Comparison of ENCODE assay signal across 14 cellular contexts in the genomic region with DNA sequence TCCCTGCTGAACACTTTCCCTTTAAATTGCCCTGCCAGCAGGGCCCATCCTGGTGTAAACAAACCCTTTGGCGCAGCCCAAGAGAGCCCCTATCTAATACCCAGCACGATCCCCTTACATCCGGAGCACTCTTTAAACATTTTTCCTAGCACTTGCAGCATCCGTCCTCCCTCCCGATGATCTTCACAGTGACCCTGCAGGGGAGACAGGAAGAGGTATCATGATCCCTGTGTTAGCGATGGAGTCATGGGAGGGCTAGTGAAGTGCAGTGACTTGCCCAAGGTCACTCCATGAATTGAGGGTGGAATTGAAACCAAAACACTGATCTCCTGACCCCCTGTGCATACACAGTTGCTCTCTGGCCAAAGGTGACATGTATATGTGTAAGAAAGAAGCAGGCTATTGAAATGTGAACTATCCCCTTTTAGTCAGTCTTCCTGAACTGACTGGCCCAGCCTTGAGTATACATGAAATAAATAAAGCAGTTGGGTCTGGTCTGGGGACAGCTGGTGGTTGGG. TPM values are rescaled to one million over a fixed set of nuclear protein-coding genes. Genes with fewer than 3 reads are reported as not detected.
A peak's percentile ranks its signal among the peaks of the same experiment; 100 is the strongest.
DNase-seq lines count a peak whose midpoint lies in the region; ATAC-seq and TF ChIP-seq lines count a peak whose summit lies in the region.
"Had no signal": no experiment of that assay in that cellular context is flagged by ENCODE, and none has a peak within 500 bp of the region (broad histone marks: within the 10 kb centered on the region; RNA-seq: fewer than 3 reads in every experiment).

No MANE protein-coding gene starts in this region.

- ATAC-seq in activated T-cell treated with anti-CD3 and anti-CD28 coated beads, Interleukin-2, amount 50 U/mL, for 72 hours (replicated peaks in 1 of 2) = peak; percentile 26 to 43
- ATAC-seq in natural killer cell (no peak), GM21737 (IDR thresholded peaks at IDR 0.05; ENCODE audit: unreplicated experiment) (no peak), GM18867 (IDR thresholded peaks at IDR 0.05; ENCODE audit: unreplicated experiment) (no peak)

- peaks cover 43% of the 10 kb centered on the region for H3K36me3 ChIP-seq in Karpas-422 (ENCODE audit: insufficient read depth, low read length)
- H3K36me3 ChIP-seq in neural progenitor cell = no peaks in the 10 kb centered on the region

- no peaks in the 10 kb centered on the region for H3K9me3 Mint-ChIP-seq in activated T-cell treated with anti-CD3 and anti-CD28 coated beads, Interleukin-2, amount 50 U/mL, for 72 hours
- H3K9me3 Mint-ChIP-seq in endothelial cell (ENCODE audit: unreplicated experiment) = no peaks in the 10 kb centered on the region
- peaks cover 16% of the 10 kb centered on the region for H3K9me3 Mint-ChIP-seq in neural progenitor cell
- no peaks in the 10 kb centered on the region for H3K9me3 Mint-ChIP-seq in natural killer cell
- H3K9me3 Mint-ChIP-seq: activated CD4-positive, alpha-beta memory T cell treated with anti-CD3 and anti-CD28 coated beads, Interleukin-2, amount 10 ng/mL, durations not matched to agents 7 days and 5 days; dendritic cell treated with granulocyte-macrophage colony-stimulating factor and Interleukin-4, amounts not matched to agents 40 ng/mL and 50 ng/mL, for 4 days had no signal

- H3K4me1 ChIP-seq in Karpas-422 (ENCODE audit: low read length) = peaks cover 35% of the 10 kb centered on the region
- no peaks in the 10 kb centered on the region for H3K4me1 ChIP-seq in neural progenitor cell
- H3K4me1 ChIP-seq: Caco-2, testis had no signal

- no peaks in the 10 kb centered on the region for H3K9me2 ChIP-seq in Karpas-422 (replicated peaks; ENCODE audit: insufficient read depth, low read length)

- no peak overlapping the region for H3K4me3 ChIP-seq in Karpas-422 (ENCODE audit: low read length)
- no peak overlapping the region for H3K4me3 ChIP-seq in neural progenitor cell
- H3K4me3 ChIP-seq: testis had no signal

- no peaks in the 10 kb centered on the region for H3K79me2 ChIP-seq in Karpas-422 (ENCODE audit: low read length)
- H3K79me2 ChIP-seq in neural progenitor cell (ENCODE audit: low read depth) = no peaks in the 10 kb centered on the region

- H3K27ac ChIP-seq in Karpas-422 (ENCODE audit: low read length) = peak overlapping the region; percentile 62
- no peak overlapping the region for H3K27ac ChIP-seq in neural progenitor cell
- H3K27ac ChIP-seq: testis had no signal

- H3K27me3 ChIP-seq in Karpas-422 (ENCODE audit: low read length) (no peaks in the 10 kb centered on the region), neural progenitor cell (no peaks in the 10 kb centered on the region)
- H3K27me3 ChIP-seq: testis had no signal

- no peak overlapping the region for H3K27ac Mint-ChIP-seq in activated T-cell treated with anti-CD3 and anti-CD28 coated beads, Interleukin-2, amount 50 U/mL, for 72 hours
- H3K27ac Mint-ChIP-seq in endothelial cell (ENCODE audit: unreplicated experiment) (peak overlapping the region; percentile 5), neural progenitor cell (peak overlapping the region; percentile 26), natural killer cell (peak overlapping the region in 1 of 2 donors; percentile 33)
- H3K27ac Mint-ChIP-seq: dendritic cell treated with granulocyte-macrophage colony-stimulating factor and Interleukin-4, amounts not matched to agents 40 ng/mL and 50 ng/mL, for 4 days had no signal

- no peak for DNase-seq in activated T-cell treated with anti-CD3 and anti-CD28 coated beads, Interleukin-2, amount 50 U/mL, for 72 hours
- no peak for DNase-seq in activated T-cell treated with anti-CD3 and anti-CD28 coated beads, Interleukin-2, amount 50 U/mL, for 48 hours
- DNase-seq in Karpas-422 (no peak), endothelial cell (ENCODE audit: low spot score) (no peak), neural progenitor cell (ENCODE audit: low spot score) (no peak), natural killer cell (no peak)
- DNase-seq: activated gamma-delta T cell, NCI-H187 had no signal

- H3K27me3 Mint-ChIP-seq in activated T-cell treated with anti-CD3 and anti-CD28 coated beads, Interleukin-2, amount 50 U/mL, for 72 hours (ENCODE audit: low read depth) = no peaks in the 10 kb centered on the region
- peaks cover 8% of the 10 kb centered on the region for H3K27me3 Mint-ChIP-seq in endothelial cell (ENCODE audit: unreplicated experiment)
- H3K27me3 Mint-ChIP-seq in neural progenitor cell (ENCODE audit: insufficient read depth, low read depth) = no peaks in the 10 kb centered on the region
- H3K27me3 Mint-ChIP-seq in natural killer cell (ENCODE audit: low read depth in 2 of 2) = no peaks in the 10 kb centered on the region
- H3K27me3 Mint-ChIP-seq: activated CD4-positive, alpha-beta memory T cell treated with anti-CD3 and anti-CD28 coated beads, Interleukin-2, amount 10 ng/mL, durations not matched to agents 7 days and 5 days; dendritic cell treated with granulocyte-macrophage colony-stimulating factor and Interleukin-4, amounts not matched to agents 40 ng/mL and 50 ng/mL, for 4 days had no signal

- H2AFZ ChIP-seq in Karpas-422 (ENCODE audit: low read length) (no peak overlapping the region), neural progenitor cell (replicated peaks) (no peak overlapping the region)

- no peaks in the 10 kb centered on the region for H4K20me1 ChIP-seq in Karpas-422 (ENCODE audit: insufficient read depth, low read depth, low read length)
- peaks cover 11% of the 10 kb centered on the region for H4K20me1 ChIP-seq in neural progenitor cell (ENCODE audit: low read depth)

- H3K9me3 ChIP-seq in Karpas-422 (ENCODE audit: low read length) (no peaks in the 10 kb centered on the region; the same call in 1 of the 2 replicates), neural progenitor cell (ENCODE audit: low read depth) (no peaks in the 10 kb centered on the region)
- H3K9me3 ChIP-seq: Caco-2, testis had no signal

- TF ChIP-seq CTCF in endothelial cell (IDR thresholded peaks at IDR 0.05; ENCODE audit: unreplicated experiment) = no peak
- TF ChIP-seq CTCF in neural progenitor cell (IDR thresholded peaks at IDR 0.05) = no peak
- no peak for TF ChIP-seq CTCF in natural killer cell (IDR thresholded peaks at IDR 0.05)

- intact Hi-C loops in natural killer cell (cut with micrococcal nuclease) = loop anchor here (1.0 kb wide), 2 partner anchors 76 to 178 kb away; no protein-coding TSS in a partner anchor

- peaks cover 23% of the 10 kb centered on the region for H3F3A ChIP-seq in neural progenitor cell (ENCODE audit: low read depth)

- H3K4me2 ChIP-seq in Karpas-422 (ENCODE audit: low read depth, low read length, poor library complexity, severe bottlenecking) (no peak overlapping the region), neural progenitor cell (no peak overlapping the region)

- no peak overlapping the region for H3K4me3 Mint-ChIP-seq in activated T-cell treated with anti-CD3 and anti-CD28 coated beads, Interleukin-2, amount 50 U/mL, for 72 hours
- no peak overlapping the region for H3K4me3 Mint-ChIP-seq in endothelial cell (ENCODE audit: unreplicated experiment)
- H3K4me3 Mint-ChIP-seq in neural progenitor cell = no peak overlapping the region
- no peak overlapping the region for H3K4me3 Mint-ChIP-seq in natural killer cell
- H3K4me3 Mint-ChIP-seq: activated CD4-positive, alpha-beta memory T cell treated with anti-CD3 and anti-CD28 coated beads, Interleukin-2, amount 10 ng/mL, durations not matched to agents 7 days and 5 days; dendritic cell treated with granulocyte-macrophage colony-stimulating factor and Interleukin-4, amounts not matched to agents 40 ng/mL and 50 ng/mL, for 4 days had no signal

- peaks cover 8 to 16% of the 10 kb centered on the region in 2 donors for H3K36me3 Mint-ChIP-seq in activated T-cell treated with anti-CD3 and anti-CD28 coated beads, Interleukin-2, amount 50 U/mL, for 72 hours (ENCODE audit: insufficient read depth in 2 of 2)
- H3K36me3 Mint-ChIP-seq in endothelial cell (ENCODE audit: low read depth, unreplicated experiment) = peaks cover 39% of the 10 kb centered on the region
- H3K36me3 Mint-ChIP-seq in neural progenitor cell = peaks cover 51% of the 10 kb centered on the region
- peaks cover 6% of the 10 kb centered on the region for H3K36me3 Mint-ChIP-seq in natural killer cell

- no peaks in the 10 kb centered on the region for H3K4me1 Mint-ChIP-seq in activated T-cell treated with anti-CD3 and anti-CD28 coated beads, Interleukin-2, amount 50 U/mL, for 72 hours (ENCODE audit: low read depth)
- H3K4me1 Mint-ChIP-seq in endothelial cell (ENCODE audit: unreplicated experiment) (peaks cover 19% of the 10 kb centered on the region), neural progenitor cell (peaks cover 3% of the 10 kb centered on the region), natural killer cell (peaks cover 0 to 29% of the 10 kb centered on the region in 2 donors)

- no peak overlapping the region for H3K9ac ChIP-seq in Karpas-422 (ENCODE audit: low read length)
- no peak overlapping the region for H3K9ac ChIP-seq in neural progenitor cell

RNA-seq across cellular contexts. Expression of a gene that starts 9.8 kb away (rescaled TPM):
- under 1 TPM; 0.58 to 0.60 TPM for total RNA-seq in activated T-cell treated with anti-CD3 and anti-CD28 coated beads, Interleukin-2, amount 50 U/mL, for 72 hours
- total RNA-seq in Karpas-422 (2014; rRNA removed; shearing (Covaris generic); ENCODE audit: low replicate concordance) = 2.3 and 3.2 TPM in 2 replicates
- 1.5 TPM for total RNA-seq in endothelial cell (ENCODE audit: unreplicated experiment)
- total RNA-seq in neural progenitor cell (ENCODE audit: low replicate concordance) = 0.87 TPM in 1 of 2 replicates, not detected in the other
- under 1 TPM; 0.14 to 0.45 (median 0.35) TPM for total RNA-seq in natural killer cell

Comparison
In these comparisons a context has a peak if more than half of its experiments do, and no peak if none do; other contexts are left out.
1. ATAC-seq: peak in activated T-cell treated with anti-CD3 and anti-CD28 coated beads, Interleukin-2, amount 50 U/mL, for 72 hours (2 of 2); none in natural killer cell (0 of 3), GM21737 (single experiment) and GM18867 (single experiment).